ENCODE assay signal across 16 cellular contexts in the genomic region with DNA sequence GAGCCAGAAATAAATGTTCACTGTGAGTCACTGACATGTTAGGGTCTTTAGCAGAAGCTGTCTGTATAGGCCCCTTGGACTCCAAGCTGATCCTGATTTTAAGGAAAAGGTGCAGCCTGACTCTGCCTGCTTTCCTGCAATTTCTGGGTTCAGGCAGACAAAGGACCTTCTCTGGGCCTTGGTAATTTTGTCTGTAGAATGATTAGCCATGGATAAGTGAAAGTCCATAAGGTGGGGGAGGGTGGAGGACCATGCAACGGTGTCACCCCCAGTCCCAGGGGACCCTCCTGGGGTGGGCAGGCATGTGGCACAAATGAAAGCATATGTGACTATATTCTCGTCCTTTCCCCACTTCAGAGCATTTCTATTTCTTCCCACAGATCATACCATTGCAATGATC.
"Had no signal": no experiment of that assay in that cellular context is flagged by ENCODE, and none has a peak within 500 bp of the region (broad histone marks: within the 10 kb centered on the region; RNA-seq: fewer than 3 reads in every experiment).

No MANE protein-coding gene starts in this region.

- ATAC-seq: left ventricle myocardium superior, pancreas, right cardiac atrium had no signal

- H3K36me3 ChIP-seq: colonic mucosa, pancreas, stomach, thoracic aorta, transverse colon had no signal

- H3K4me3 ChIP-seq: colonic mucosa, lung, pancreas, stomach, thoracic aorta, transverse colon had no signal

- H3K27me3 ChIP-seq: colonic mucosa, pancreas, transverse colon had no signal

- H3K4me1 ChIP-seq: colonic mucosa, pancreas, stomach, transverse colon had no signal

- DNase-seq: colonic mucosa; dermis blood vessel endothelial cell; effector CD4-positive, alpha-beta T cell; left ventricle myocardium superior; mesenchymal stem cell; naive B cell; pancreas; right cardiac atrium; small intestine; stimulated activated CD4-positive, alpha-beta T cell treated with anti-CD3 and anti-CD28 coated beads, Interleukin-12 subunit alpha, Interleukin-12 subunit beta, amount 100 ng/mL, for 4 hours; stimulated activated naive CD4-positive, alpha-beta T cell; stomach; substantia nigra; transverse colon had no signal

- H3K9me3 ChIP-seq: colonic mucosa, pancreas, stomach, thoracic aorta, transverse colon had no signal

- H3K27ac ChIP-seq: colonic mucosa, pancreas, stomach, thoracic aorta, transverse colon had no signal
